In the genomic region with DNA sequence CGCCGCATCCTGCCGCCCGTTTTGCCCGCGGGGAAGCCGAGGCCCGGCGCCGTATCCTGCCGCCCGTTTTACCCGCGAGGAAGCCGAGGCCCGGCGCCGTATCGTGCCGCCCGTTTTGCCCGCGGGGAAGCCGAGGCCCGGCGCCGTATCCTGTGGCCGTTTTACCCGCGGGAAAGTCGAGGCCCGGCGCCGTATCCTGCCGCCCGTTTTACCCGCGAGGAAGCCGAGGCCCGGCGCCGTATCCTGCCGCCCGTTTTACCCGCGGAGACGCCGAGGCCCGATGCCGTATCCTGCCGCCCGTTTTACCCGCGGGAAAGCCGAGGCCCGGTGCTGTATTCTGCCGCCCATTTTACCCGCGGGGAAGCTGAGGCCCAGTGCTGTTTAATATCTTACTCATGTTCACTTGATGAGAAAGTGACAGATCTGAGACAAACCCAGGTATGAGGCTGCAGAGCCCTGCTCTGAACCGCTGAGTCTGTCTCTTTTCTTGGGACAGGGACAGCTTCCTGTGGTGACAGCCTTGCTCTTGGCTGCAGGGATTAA, we compare ENCODE assay signal across 9 cellular contexts.
DNase-seq lines count a peak whose midpoint lies in the region; TF ChIP-seq lines count a peak whose summit lies in the region.
"Had no signal": no experiment of that assay in that cellular context is flagged by ENCODE, and none has a peak within 500 bp of the region (broad histone marks: within the 10 kb centered on the region; RNA-seq: fewer than 3 reads in every experiment).

No MANE protein-coding gene starts in this region.

- peak overlapping the region; percentile 69 for H2AFZ ChIP-seq in parathyroid adenoma

- H3K36me3 ChIP-seq in CD4-positive, alpha-beta memory T cell (ENCODE audit: insufficient read depth, low read length) = no peaks in the 10 kb centered on the region
- H3K36me3 ChIP-seq in parathyroid adenoma (ENCODE audit: control insufficient read depth, insufficient read depth, low read length) = no peaks in the 10 kb centered on the region

- no peaks in the 10 kb centered on the region for H3K27me3 ChIP-seq in CD4-positive, alpha-beta memory T cell (ENCODE audit: insufficient read depth, low read length)
- no peaks in the 10 kb centered on the region for H3K27me3 ChIP-seq in parathyroid adenoma (ENCODE audit: control insufficient read depth, insufficient read depth, low read length)

- H3K27ac Mint-ChIP-seq in CD4-positive, alpha-beta memory T cell = peak overlapping the region in 2 of 7 donors; percentile 30 to 62

- POLR2A ChIA-PET in CD4-positive, alpha-beta memory T cell (lab: Charles Lee; ENCODE audit: partially characterized antibody) = no interaction called here

- no peaks in the 10 kb centered on the region for H3K9me3 ChIP-seq in CD4-positive, alpha-beta memory T cell (ENCODE audit: control insufficient read depth in 1 of 2, low read length in 2 of 2)
- H3K9me3 ChIP-seq in parathyroid adenoma (ENCODE audit: control insufficient read depth, low read length) = no peaks in the 10 kb centered on the region

- peaks cover 2 to 8% (median 5%) of the 10 kb centered on the region in 4 donors for H3K4me1 Mint-ChIP-seq in CD4-positive, alpha-beta memory T cell

- peaks cover 0 to 10% (median 3%) of the 10 kb centered on the region in 8 donors for H3K9me3 Mint-ChIP-seq in CD4-positive, alpha-beta memory T cell

- no peak for DNase-seq in CD4-positive, alpha-beta memory T cell
- DNase-seq in HK-2 (ENCODE audit: unreplicated experiment) (peak; percentile 16), choroid plexus epithelial cell (ENCODE audit: low read depth) (peak; percentile 7), NCI-H1417 (lab: John Stamatoyannopoulos, UW) (no peak), NCI-H226 (no peak), GM19240 (ENCODE audit: insufficient read length, low spot score) (no peak)
- DNase-seq: DMS79, hippocampal formation had no signal

- peaks cover 0 to 6% of the 10 kb centered on the region in 2 donors for H3K36me3 Mint-ChIP-seq in CD4-positive, alpha-beta memory T cell

- H3K4me1 ChIP-seq in CD4-positive, alpha-beta memory T cell (ENCODE audit: insufficient read depth, low read length) = peaks cover 3% of the 10 kb centered on the region
- H3K4me1 ChIP-seq in parathyroid adenoma = no peaks in the 10 kb centered on the region

- intact Hi-C loops in CD4-positive, alpha-beta memory T cell (cut with micrococcal nuclease) = no loop called here

- H3K4me3 ChIP-seq in CD4-positive, alpha-beta memory T cell (ENCODE audit: low read length in 2 of 2) = no peak overlapping the region
- H3K4me3 ChIP-seq in choroid plexus epithelial cell (ENCODE audit: low read depth, low read length) = no peak overlapping the region
- peak overlapping the region; percentile 20 for H3K4me3 ChIP-seq in parathyroid adenoma (ENCODE audit: low read depth, low read length)

- no peak overlapping the region for H3K27ac ChIP-seq in CD4-positive, alpha-beta memory T cell (ENCODE audit: low read depth, low read length)
- H3K27ac ChIP-seq in parathyroid adenoma = no peak overlapping the region

- H3K4me3 Mint-ChIP-seq in CD4-positive, alpha-beta memory T cell = peak overlapping the region; percentile 23 to 85 (median 80)

- peak overlapping the region; percentile 19 for H3K4me2 ChIP-seq in parathyroid adenoma (ENCODE audit: low read length)

- no peak overlapping the region for H3K9ac ChIP-seq in parathyroid adenoma

- CTCF ChIA-PET in CD4-positive, alpha-beta memory T cell (lab: Charles Lee; ENCODE audit: partially characterized antibody) = no interaction called here

- TF ChIP-seq CTCF in choroid plexus epithelial cell (conservative IDR thresholded peaks at IDR 0.05; ENCODE audit: low read depth, low read length) (no peak), parathyroid adenoma (IDR thresholded peaks at IDR 0.05) (no peak)

- H3K79me2 ChIP-seq in parathyroid adenoma = no peaks in the 10 kb centered on the region

- peaks cover 8 to 12% of the 10 kb centered on the region in 2 donors for H3K27me3 Mint-ChIP-seq in CD4-positive, alpha-beta memory T cell

Comparison
In these comparisons a context has a peak if more than half of its experiments do, and no peak if none do; other contexts are left out.
1. DNase-seq: peak in HK-2 (single experiment) and choroid plexus epithelial cell (single experiment); none in CD4-positive, alpha-beta memory T cell (0 of 5), NCI-H1417 (0 of 3), NCI-H226 (single experiment) and GM19240 (single experiment).